Comparison of ENCODE assay signal across 8 cellular contexts in genomic region chr13:32538234-32538620, GRCh38. TPM values are rescaled to one million over a fixed set of nuclear protein-coding genes. Genes with fewer than 3 reads are reported as not detected.
A peak's percentile ranks its signal among the peaks of the same experiment; 100 is the strongest.
DNase-seq lines count a peak whose midpoint lies in the region; ATAC-seq, FAIRE-seq and TF ChIP-seq lines count a peak whose summit lies in the region.

No MANE protein-coding gene starts in this region.

- ATAC-seq in GM18907 (IDR thresholded peaks at IDR 0.05; ENCODE audit: unreplicated experiment) (peak; percentile 85), HG03064 (IDR thresholded peaks at IDR 0.05; ENCODE audit: low read depth, unreplicated experiment) (peak; percentile 84), aorta (ENCODE audit: low FRiP score) (peak; percentile 76)

- TF ChIP-seq CTCF in SK-N-SH (IDR thresholded peaks at IDR 0.05): no peak
- no peak for TF ChIP-seq CTCF in endothelial cell of umbilical vein (IDR thresholded peaks at IDR 0.05; ENCODE audit: extremely low read depth in 1 of 2, insufficient read depth in 1 of 2, low read depth in 1 of 2, low read length in 2 of 2)

- peak overlapping the region; percentile 86 to 98 (median 93) for H3K27ac ChIP-seq in BLaER1 treated with 17β-estradiol and CSF1 and Interleukin-3, amounts not matched to agents 10 nM and 100 nM
- peak overlapping the region; percentile 90 to 92 for H3K27ac ChIP-seq in SK-N-SH (ENCODE audit: low read depth in 2 of 2, low read length in 1 of 2)
- peak overlapping the region; percentile 84 for H3K27ac ChIP-seq in endothelial cell of umbilical vein (ENCODE audit: insufficient read depth, low read depth, low read length)
- peak overlapping the region; percentile 92 for H3K27ac ChIP-seq in muscle layer of colon (ENCODE audit: low read depth, low read length)
- peak overlapping the region; percentile 70 to 95 for H3K27ac ChIP-seq in aorta (ENCODE audit: low read depth in 1 of 2, low read length in 2 of 2)

- H3K4me1 ChIP-seq in BLaER1 treated with 17β-estradiol and CSF1 and Interleukin-3, amounts not matched to agents 10 nM and 100 nM: peaks cover 10 to 57% (median 23%) of the 10 kb centered on the region in 10 experiments; a peak in 16 of 20 replicates
- H3K4me1 ChIP-seq in SK-N-SH (ENCODE audit: control insufficient read depth in 1 of 2, insufficient read depth in 2 of 2, low read depth in 1 of 2, low read length in 1 of 2) (peaks cover 0 to 4% of the 10 kb centered on the region in 2 experiments; a peak in 3 of 4 replicates), endothelial cell of umbilical vein (ENCODE audit: control insufficient read depth, extremely low read depth, insufficient read depth, low read length) (peaks cover 19% of the 10 kb centered on the region), muscle layer of colon (ENCODE audit: insufficient read depth, low read length) (peaks cover 33% of the 10 kb centered on the region), aorta (ENCODE audit: control insufficient read depth in 1 of 2, insufficient read depth in 2 of 2, low read length in 2 of 2) (peaks cover 2 to 9% of the 10 kb centered on the region in 2 donors)

- peaks cover 5% of the 10 kb centered on the region for H3F3A ChIP-seq in SK-N-SH (replicated peaks; ENCODE audit: insufficient read depth)

- H3K4me2 ChIP-seq in BLaER1 treated with 17β-estradiol and CSF1 and Interleukin-3, amounts not matched to agents 10 nM and 100 nM: peak overlapping the region; percentile 70 to 95 (median 84)
- H3K4me2 ChIP-seq in SK-N-SH (peak overlapping the region; percentile 79), endothelial cell of umbilical vein (ENCODE audit: insufficient read depth, low read length) (peak overlapping the region; percentile 94)

- intact Hi-C loops in endothelial cell of umbilical vein (cut with micrococcal nuclease): loop anchor here (1.0 to 10.0 kb wide), 5 partner anchors 49 to 1004 kb away; partner anchors contain the start of genes BRCA2, N4BP2L1, PDS5B and ZAR1L
- intact Hi-C loops in aorta (cut with DNase I): loop anchor here in 1 of 2 donors (5.0 kb wide), 1 partner anchor 221 kb away; the partner anchor contains the start of genes BRCA2 and ZAR1L

- peaks cover 54% of the 10 kb centered on the region for H3K79me2 ChIP-seq in SK-N-SH (ENCODE audit: insufficient read depth)
- peaks cover 51% of the 10 kb centered on the region for H3K79me2 ChIP-seq in endothelial cell of umbilical vein (ENCODE audit: control insufficient read depth, insufficient read depth, low read length)

- dilution Hi-C loops in endothelial cell of umbilical vein (cut with MboI; ENCODE audit: extremely low pct_ligation_motif_present, low sequenced_read_pairs): no loop called here

- DNase-seq in SK-N-SH (peak; percentile 45), endothelial cell of umbilical vein (ENCODE audit: low read depth, low spot score) (no peak), aorta (peak; percentile 62 to 77), activated gamma-delta T cell treated with Interleukin-2 at 50 U/mL for 16 hours (no peak)

- no peak for TF ChIP-seq RAD21 in SK-N-SH (IDR thresholded peaks at IDR 0.05; ENCODE audit: low read length)

- TSS peak; percentile 79 for BruUV-seq in endothelial cell of umbilical vein (replicated peaks; lab: Mats Ljungman, UMichigan)

- peaks cover 29 to 39% (median 36%) of the 10 kb centered on the region in 11 experiments for H3K36me3 ChIP-seq in BLaER1 treated with 17β-estradiol and CSF1 and Interleukin-3, amounts not matched to agents 10 nM and 100 nM
- peaks cover 31 to 35% of the 10 kb centered on the region in 2 experiments for H3K36me3 ChIP-seq in SK-N-SH (replicated peaks in 1 of 2; ENCODE audit: control insufficient read depth in 1 of 2, insufficient read depth in 2 of 2, low read length in 1 of 2)
- peaks cover 2 to 17% of the 10 kb centered on the region in 2 experiments for H3K36me3 ChIP-seq in endothelial cell of umbilical vein (ENCODE audit: control insufficient read depth in 2 of 2, extremely low read depth in 1 of 2, insufficient read depth in 2 of 2, low read length in 2 of 2)
- H3K36me3 ChIP-seq in muscle layer of colon (ENCODE audit: insufficient read depth, low read length): peaks cover 11% of the 10 kb centered on the region
- no peaks in the 10 kb centered on the region for H3K36me3 ChIP-seq in aorta (ENCODE audit: control insufficient read depth in 1 of 2, insufficient read depth in 2 of 2, low read length in 1 of 2)

- WGBS in SK-N-SH (ENCODE audit: low lambda C conversion rate): under 1% methylated on average over 20 of the region's 20 CpGs
- 0 to 1% methylated on average over 20 of the region's 20 CpGs for WGBS in aorta, 2 donors

- TF ChIP-seq POLR2A in endothelial cell of umbilical vein (IDR thresholded peaks at IDR 0.05; ENCODE audit: low read depth, low read length): no peak

- FAIRE-seq in endothelial cell of umbilical vein (lab: Jason Lieb, UNC): no peak

- peaks cover 0 to 27% (median 13%) of the 10 kb centered on the region in 11 experiments; a peak in 12 of 22 replicates for H3K9me3 ChIP-seq in BLaER1 treated with 17β-estradiol and CSF1 and Interleukin-3, amounts not matched to agents 10 nM and 100 nM (replicated peaks in 1 of 11)
- H3K9me3 ChIP-seq in SK-N-SH (no peaks in the 10 kb centered on the region), endothelial cell of umbilical vein (replicated peaks; ENCODE audit: control insufficient read depth, insufficient read depth, low read length) (no peaks in the 10 kb centered on the region), muscle layer of colon (ENCODE audit: low read length) (no peaks in the 10 kb centered on the region), aorta (ENCODE audit: control insufficient read depth, low read length) (no peaks in the 10 kb centered on the region)

- H2AFZ ChIP-seq in SK-N-SH (ENCODE audit: low read depth): peak overlapping the region; percentile 98
- peak overlapping the region; percentile 58 for H2AFZ ChIP-seq in endothelial cell of umbilical vein (ENCODE audit: low read depth, low read length)

- TF ChIP-seq EP300 in SK-N-SH (IDR thresholded peaks at IDR 0.05; ENCODE audit: borderline replicate concordance in 1 of 2, low read depth in 1 of 2, low read length in 1 of 2): no peak

- no peaks in the 10 kb centered on the region for H3K27me3 ChIP-seq in BLaER1 treated with 17β-estradiol and CSF1 and Interleukin-3, amounts not matched to agents 10 nM and 100 nM
- no peaks in the 10 kb centered on the region for H3K27me3 ChIP-seq in SK-N-SH (ENCODE audit: insufficient read depth)
- H3K27me3 ChIP-seq in endothelial cell of umbilical vein (ENCODE audit: control insufficient read depth in 2 of 2, insufficient read depth in 2 of 2, low read length in 2 of 2): peaks cover 3 to 5% of the 10 kb centered on the region in 2 experiments
- H3K27me3 ChIP-seq in muscle layer of colon (ENCODE audit: control insufficient read depth in 1 of 2, insufficient read depth in 2 of 2, low read length in 2 of 2): no peaks in the 10 kb centered on the region
- no peaks in the 10 kb centered on the region for H3K27me3 ChIP-seq in aorta (ENCODE audit: control insufficient read depth in 1 of 2, insufficient read depth in 2 of 2, low read length in 1 of 2)

- peaks cover 0 to 28% (median 3%) of the 10 kb centered on the region in 11 experiments; a peak in 8 of 22 replicates for H4K20me1 ChIP-seq in BLaER1 treated with 17β-estradiol and CSF1 and Interleukin-3, amounts not matched to agents 10 nM and 100 nM
- H4K20me1 ChIP-seq in SK-N-SH (ENCODE audit: insufficient read depth): no peaks in the 10 kb centered on the region
- H4K20me1 ChIP-seq in endothelial cell of umbilical vein (replicated peaks; ENCODE audit: control insufficient read depth, extremely low read depth, insufficient read depth, low read length): peaks cover 4% of the 10 kb centered on the region

- H3K4me3 ChIP-seq in BLaER1 treated with 17β-estradiol and CSF1 and Interleukin-3, amounts not matched to agents 10 nM and 100 nM: peak overlapping the region; percentile 73 to 88 (median 82)
- H3K4me3 ChIP-seq in SK-N-SH (ENCODE audit: low read depth in 2 of 2, low read length in 1 of 2) (peak overlapping the region; percentile 92 to 100), endothelial cell of umbilical vein (replicated peaks in 1 of 3; ENCODE audit: insufficient read depth in 1 of 3, low read depth in 1 of 3, low read length in 3 of 3) (peak overlapping the region; percentile 75 to 94 (median 83)), muscle layer of colon (ENCODE audit: low read depth in 1 of 2, low read length in 2 of 2) (peak overlapping the region; percentile 92 to 98), aorta (ENCODE audit: low read length in 2 of 2) (peak overlapping the region; percentile 86 to 92)

- H3K9ac ChIP-seq in BLaER1 treated with 17β-estradiol and CSF1 and Interleukin-3, amounts not matched to agents 10 nM and 100 nM: peak overlapping the region; percentile 84 to 95 (median 93)
- H3K9ac ChIP-seq in SK-N-SH: peak overlapping the region; percentile 96
- peak overlapping the region; percentile 98 for H3K9ac ChIP-seq in endothelial cell of umbilical vein (replicated peaks; ENCODE audit: extremely low read depth, insufficient read depth, low read length)
- H3K9ac ChIP-seq in muscle layer of colon (ENCODE audit: low read length): peak overlapping the region; percentile 97

- POLR2A ChIA-PET in SK-N-SH (lab: Yijun Ruan, JAX): no interaction called here
- POLR2A ChIA-PET in endothelial cell of umbilical vein (lab: Charles Lee): interaction anchor here (0.5 to 0.7 kb wide), 2 partner anchors 13 to 24 kb away, joined by 3 to 5 read pairs; no protein-coding TSS in a partner anchor

- H3K9me1 ChIP-seq in endothelial cell of umbilical vein (replicated peaks; ENCODE audit: control insufficient read depth, extremely low read depth, insufficient read depth, low read length): no peaks in the 10 kb centered on the region

- no peaks in the 10 kb centered on the region for H3K9me2 ChIP-seq in SK-N-SH

- CTCF ChIA-PET in SK-N-SH (lab: Yijun Ruan, JAX): interaction anchor here (1.1 to 2.2 kb wide), 7 partner anchors 16 to 628 kb away, joined by 3 to 7 read pairs (median 4); no protein-coding TSS in a partner anchor
- CTCF ChIA-PET in endothelial cell of umbilical vein (lab: Charles Lee): interaction anchor here (0.5 to 1.7 kb wide), 4 partner anchors 10 to 628 kb away, joined by 3 to 5 read pairs (median 4); no protein-coding TSS in a partner anchor

RNA-seq across cellular contexts. Expression of gene N4BP2L2, which starts 0.4 kb away (rescaled TPM):
- polyA plus RNA-seq in SK-N-SH (2012; rRNA removed) (16.0 and 22.5 TPM in 2 replicates), endothelial cell of umbilical vein (14.8 and 21.7 TPM in 2 replicates), aorta (100 to 1,000 TPM in 1 of 2 donors, 10 to 100 TPM in 1; 45.5 to 115 TPM)
- 19.8 and 30.7 TPM in 2 replicates for polyA plus RNA-seq in SK-N-SH (2012; cell fraction: cytosol; rRNA removed)
- 30.2 and 64.7 TPM in 2 replicates for polyA plus RNA-seq in SK-N-SH (2012; cell fraction: nucleus; rRNA removed)
- total RNA-seq in endothelial cell of umbilical vein (95.4 and 101 TPM in 2 replicates), aorta (100 to 1,000 TPM; 191 to 239 TPM)
- 25.6 and 30.1 TPM in 2 replicates for polyA plus RNA-seq in endothelial cell of umbilical vein (2011; cell fraction: cytosol; rRNA removed)
- 102 and 146 TPM in 2 replicates for polyA plus RNA-seq in endothelial cell of umbilical vein (2011; cell fraction: nucleus; rRNA removed)
- 57.3 and 66.6 TPM in 2 replicates for polyA plus RNA-seq in endothelial cell of umbilical vein (2012)
- 42.6 and 43.6 TPM in 2 replicates for polyA minus RNA-seq in endothelial cell of umbilical vein
- 9.8 TPM for polyA minus RNA-seq in endothelial cell of umbilical vein (2011; cell fraction: cytosol; rRNA and poly(A)+ RNA removed)
- 89.7 and 110 TPM in 2 replicates for polyA minus RNA-seq in endothelial cell of umbilical vein (2011; cell fraction: nucleus; rRNA and poly(A)+ RNA removed)

RNA-seq across cellular contexts. Expression of gene PDS5B, which starts 48.0 kb away (rescaled TPM):
- 3.7 and 3.8 TPM in 2 replicates for polyA plus RNA-seq in SK-N-SH (2012; rRNA removed)
- 4.6 and 5.5 TPM in 2 replicates for polyA plus RNA-seq in SK-N-SH (2012; cell fraction: cytosol; rRNA removed)
- 3.4 and 8.0 TPM in 2 replicates for polyA plus RNA-seq in SK-N-SH (2012; cell fraction: nucleus; rRNA removed)
- 40.3 and 41.0 TPM in 2 replicates for total RNA-seq in endothelial cell of umbilical vein
- polyA plus RNA-seq in endothelial cell of umbilical vein: 2.6 and 3.9 TPM in 2 replicates
- polyA plus RNA-seq in endothelial cell of umbilical vein (2011; cell fraction: cytosol; rRNA removed): 6.1 and 7.0 TPM in 2 replicates
- 23.2 and 30.7 TPM in 2 replicates for polyA plus RNA-seq in endothelial cell of umbilical vein (2011; cell fraction: nucleus; rRNA removed)
- 16.1 and 22.5 TPM in 2 replicates for polyA plus RNA-seq in endothelial cell of umbilical vein (2012)
- polyA minus RNA-seq in endothelial cell of umbilical vein: 11.9 and 13.1 TPM in 2 replicates
- polyA minus RNA-seq in endothelial cell of umbilical vein (2011; cell fraction: cytosol; rRNA and poly(A)+ RNA removed): 17.5 TPM
- 72.5 and 106 TPM in 2 replicates for polyA minus RNA-seq in endothelial cell of umbilical vein (2011; cell fraction: nucleus; rRNA and poly(A)+ RNA removed)
- total RNA-seq in aorta: 10 to 100 TPM; 46.2 to 52.9 TPM
- 10 to 100 TPM in 1 of 2 donors, 1 to 10 TPM in 1; 9.5 to 12.5 TPM for polyA plus RNA-seq in aorta

Comparison
In these comparisons a context has a peak if more than half of its experiments do, and no peak if none do; other contexts are left out.
1. DNase-seq: peak in SK-N-SH (single experiment) and aorta (2 of 2); none in endothelial cell of umbilical vein (single experiment) and activated gamma-delta T cell treated with Interleukin-2 at 50 U/mL for 16 hours (single experiment).
2. Peak in every context shown above with its lines, with median percentiles within 50 percentile points of each other: H3K27ac ChIP-seq, H3K4me2 ChIP-seq, H3K4me3 ChIP-seq, H3K9ac ChIP-seq and ATAC-seq.